ENCODE assay signal across 22 cellular contexts in genomic region chr11:71304491-71304890, GRCh38. TPM values are rescaled to one million over a fixed set of nuclear protein-coding genes. Genes with fewer than 3 reads are reported as not detected.
DNase-seq lines count a peak whose midpoint lies in the region; ATAC-seq and TF ChIP-seq lines count a peak whose summit lies in the region.
"Had no signal": no experiment of that assay in that cellular context is flagged by ENCODE, and none has a peak within 500 bp of the region (broad histone marks: within the 10 kb centered on the region; RNA-seq: fewer than 3 reads in every experiment).

No MANE protein-coding gene starts in this region.

- H3K9me3 ChIP-seq in PC-3 (ENCODE audit: low read length) = no peaks in the 10 kb centered on the region

- ATAC-seq in PC-3 = no peak
- ATAC-seq: CD8-positive, alpha-beta T cell had no signal

- no peaks in the 10 kb centered on the region for H3K9me3 Mint-ChIP-seq in chondrocyte (ENCODE audit: low read depth)
- H3K9me3 Mint-ChIP-seq in type B pancreatic cell = no peaks in the 10 kb centered on the region
- H3K9me3 Mint-ChIP-seq: CD8-positive, alpha-beta T cell had no signal

- no peak overlapping the region for H3K9ac ChIP-seq in PC-3 (ENCODE audit: low read length)

- no peak overlapping the region for H3K4me2 ChIP-seq in PC-3 (ENCODE audit: low read length)

- H3K27me3 ChIP-seq in H7 (ENCODE audit: control insufficient read depth, insufficient read depth, low read length) (no peaks in the 10 kb centered on the region; the same call in 1 of the 2 replicates), PC-3 (ENCODE audit: low read length) (no peaks in the 10 kb centered on the region)

- BruUV-seq in PC-3 (replicated peaks; lab: Mats Ljungman, UMichigan) = no TSS peak

- H3K27me3 Mint-ChIP-seq in chondrocyte (ENCODE audit: low read depth) (peaks cover 56% of the 10 kb centered on the region), type B pancreatic cell (peaks cover 2% of the 10 kb centered on the region)

- no peaks in the 10 kb centered on the region for H3K9me2 ChIP-seq in PC-3 (replicated peaks; ENCODE audit: low read length)

- no peaks in the 10 kb centered on the region for H3K36me3 Mint-ChIP-seq in chondrocyte (ENCODE audit: low read depth)
- H3K36me3 Mint-ChIP-seq in type B pancreatic cell = no peaks in the 10 kb centered on the region
- H3K36me3 Mint-ChIP-seq: CD8-positive, alpha-beta T cell had no signal

- intact Hi-C loops in PC-3 (cut with micrococcal nuclease) = no loop called here

- H4K20me1 ChIP-seq in PC-3 (ENCODE audit: low read length) = no peaks in the 10 kb centered on the region

- H3K4me3 ChIP-seq in H7 (ENCODE audit: insufficient read depth, low read depth, low read length) = no peak overlapping the region
- H3K4me3 ChIP-seq in PC-3 (ENCODE audit: low read length) = no peak overlapping the region

- H3K36me3 ChIP-seq in H7 (replicated peaks; ENCODE audit: control insufficient read depth, insufficient read depth, low read length) = no peaks in the 10 kb centered on the region
- H3K36me3 ChIP-seq in PC-3 (ENCODE audit: low read depth, low read length) = no peaks in the 10 kb centered on the region

- no peak overlapping the region for H2AFZ ChIP-seq in PC-3 (ENCODE audit: low read length)

- DNase-seq in activated CD8-positive, alpha-beta memory T cell treated with anti-CD3 and anti-CD28 coated beads, Interleukin-2, amount 50 U/mL, for 48 hours = peak; percentile 17
- DNase-seq in activated CD8-positive, alpha-beta memory T cell treated with anti-CD3 and anti-CD28 coated beads for 24 hours = no peak
- DNase-seq in chondrocyte (ENCODE audit: low spot score) = peak; percentile 25
- DNase-seq in mesenteric fat pad (ENCODE audit: low spot score) = peak; percentile 51
- peak; percentile 24 for DNase-seq in type B pancreatic cell (ENCODE audit: extremely low spot score, unreplicated experiment)
- no peak for DNase-seq in H7
- no peak for DNase-seq in GOT3 (lab: John Stamatoyannopoulos, UW)
- no peak for DNase-seq in PC-3
- DNase-seq: AML-193, C1 segment of cervical spinal cord, DMS153, HCEC 1CT, KBM-7, MM.1S, NCI-H1048, NCI-H2029, NCI-H2227 treated with DMSO at 0.1 percent for 48 hours, NCI-H510A, NCI-H748 treated with DMSO at 0.1 percent for 48 hours had no signal

- POLR2A ChIA-PET in PC-3 (lab: Charles Lee; ENCODE audit: unreplicated experiment) = no interaction called here

- H3K27ac Mint-ChIP-seq in chondrocyte (ENCODE audit: unreplicated experiment) (no peak overlapping the region), type B pancreatic cell (no peak overlapping the region)
- H3K27ac Mint-ChIP-seq: CD8-positive, alpha-beta T cell had no signal

- TF ChIP-seq CTCF in chondrocyte (IDR thresholded peaks at IDR 0.05) (no peak), type B pancreatic cell (conservative IDR thresholded peaks at IDR 0.05) (no peak), PC-3 (conservative IDR thresholded peaks at IDR 0.05; ENCODE audit: low read depth, low read length) (no peak)

- peaks cover 14% of the 10 kb centered on the region for H3K4me1 Mint-ChIP-seq in chondrocyte (ENCODE audit: low read depth)
- peaks cover 31% of the 10 kb centered on the region for H3K4me1 Mint-ChIP-seq in type B pancreatic cell (ENCODE audit: unreplicated experiment)

- H3K4me1 ChIP-seq in PC-3 (ENCODE audit: insufficient read depth, low read length) = peaks cover 19% of the 10 kb centered on the region

- CTCF ChIA-PET in PC-3 (lab: Charles Lee) = no interaction called here

- no peaks in the 10 kb centered on the region for H3F3A ChIP-seq in PC-3 (ENCODE audit: low read length, unreplicated experiment)

- H3K4me3 Mint-ChIP-seq in chondrocyte (ENCODE audit: unreplicated experiment) (no peak overlapping the region), type B pancreatic cell (no peak overlapping the region)
- H3K4me3 Mint-ChIP-seq: CD8-positive, alpha-beta T cell had no signal

- no peak overlapping the region for H3K27ac ChIP-seq in PC-3 (ENCODE audit: low read length)
- H3K27ac ChIP-seq: HL-60 had no signal

- H3K79me2 ChIP-seq in PC-3 (ENCODE audit: low read length) = no peaks in the 10 kb centered on the region

RNA-seq across cellular contexts. Expression of gene SHANK2, which starts 52.1 kb away (rescaled TPM):
- total RNA-seq in chondrocyte = 0.53 to 1.6 TPM (median 0.97 TPM) in 3 replicates
- total RNA-seq in mesenteric fat pad = 2.0 TPM
- 25.9 and 49.4 TPM in 2 replicates for total RNA-seq in type B pancreatic cell (ENCODE audit: low replicate concordance)
- total RNA-seq in H7 (2014; rRNA removed; shearing (Covaris generic)) = 9.7 and 14.8 TPM in 2 replicates
- total RNA-seq in PC-3 (2014; rRNA removed) = 33.2 and 45.0 TPM in 2 replicates
- total RNA-seq: CD8-positive, alpha-beta T cell; G401 had no signal

Comparison
In these comparisons a context has a peak if more than half of its experiments do, and no peak if none do; other contexts are left out.
1. DNase-seq: peak in activated CD8-positive, alpha-beta memory T cell treated with anti-CD3 and anti-CD28 coated beads, Interleukin-2, amount 50 U/mL, for 48 hours (single experiment), chondrocyte (single experiment), mesenteric fat pad (single experiment) and type B pancreatic cell (single experiment); none in activated CD8-positive, alpha-beta memory T cell treated with anti-CD3 and anti-CD28 coated beads for 24 hours (single experiment), H7 (single experiment), GOT3 (single experiment) and PC-3 (single experiment).